35 cellular contexts compared by ENCODE assay signal in genomic region chr7:24010495-24010894, GRCh38.
"Had no signal": no experiment of that assay in that cellular context is flagged by ENCODE, and none has a peak within 500 bp of the region (broad histone marks: within the 10 kb centered on the region; RNA-seq: fewer than 3 reads in every experiment).

No MANE protein-coding gene starts in this region.

- H3K4me3 ChIP-seq: MG63 had no signal

- DNase-seq: Karpas-422, Kasumi-1, MG63, MM.1S, MV-4-11, NCI-H1048, NCI-H1092, NCI-H1092 treated with DMSO at 0.1 percent for 48 hours, NCI-H1105, NCI-H1105 treated with DMSO at 0.1 percent for 48 hours, NCI-H1417, NCI-H1417 treated with DMSO at 0.1 percent for 48 hours, NCI-H1436, NCI-H1436 treated with DMSO at 0.1 percent for 48 hours, NCI-H146, NCI-H1694, NCI-H1694 treated with DMSO at 0.1 percent for 48 hours, NCI-H187, NCI-H187 treated with DMSO at 0.1 percent for 48 hours, NCI-H1930, NCI-H2029, NCI-H2029 treated with DMSO at 0.1 percent for 48 hours, NCI-H2081, NCI-H2081 treated with DMSO at 0.1 percent for 48 hours, NCI-H2107, NCI-H2171, NCI-H2171 treated with DMSO at 0.1 percent for 48 hours, NCI-H2227 treated with DMSO at 0.1 percent for 48 hours, NCI-H226, NCI-H345, NCI-H446, NCI-H446 treated with DMSO at 0.1 percent for 48 hours, NCI-H510A, NCI-H510A treated with DMSO at 0.1 percent for 48 hours, NCI-H524 had no signal
